In genomic region chr12:132788375-132789098, GRCh38 we compare ENCODE assay signal across 15 cellular contexts. TPM values are rescaled to one million over a fixed set of nuclear protein-coding genes. Genes with fewer than 3 reads are reported as not detected.
DNase-seq lines count a peak whose midpoint lies in the region; ATAC-seq and TF ChIP-seq lines count a peak whose summit lies in the region.
"Had no signal": no experiment of that assay in that cellular context is flagged by ENCODE, and none has a peak within 500 bp of the region (broad histone marks: within the 10 kb centered on the region; RNA-seq: fewer than 3 reads in every experiment).

No MANE protein-coding gene starts in this region.

- H3K4me2 ChIP-seq in trophoblast cell (ENCODE audit: low read length): no peak overlapping the region
- H3K4me2 ChIP-seq: hepatocyte had no signal

- H3K4me3 Mint-ChIP-seq in activated T-cell treated with anti-CD3 and anti-CD28 coated beads, Interleukin-2, amount 50 U/mL, for 4 hours: no peak overlapping the region
- H3K4me3 Mint-ChIP-seq in dendritic cell treated with granulocyte-macrophage colony-stimulating factor and Interleukin-4, amounts not matched to agents 40 ng/mL and 50 ng/mL, for 4 days: no peak overlapping the region
- H3K4me3 Mint-ChIP-seq: T-helper 1 cell treated with Interleukin-12 subunit alpha and Interleukin-12 subunit beta and Interleukin-4 antibody, amounts not matched to agents 30 μg/mL and 1 μg/mL, for 36 hours had no signal

- no peak overlapping the region for H3K9ac ChIP-seq in trophoblast cell (ENCODE audit: low read length)

- no peak for TF ChIP-seq CTCF in HEK293 (tag by site-specific recombination; IDR thresholded peaks at IDR 0.05)

- CTCF ChIA-PET in HEK293 (lab: Yijun Ruan, JAX): no interaction called here

- POLR2A ChIA-PET in HEK293 (lab: Yijun Ruan, JAX): no interaction called here

- H4K91ac ChIP-seq in trophoblast cell (ENCODE audit: low read depth, low read length): no peak overlapping the region

- H2AK5ac ChIP-seq in trophoblast cell (ENCODE audit: low read length): no peak overlapping the region

- H3K79me2 ChIP-seq in trophoblast cell (ENCODE audit: control insufficient read depth, insufficient read depth, low read length, poor library complexity): no peaks in the 10 kb centered on the region
- H3K79me2 ChIP-seq: hepatocyte had no signal

- H3K27ac ChIP-seq in HEK293 (ENCODE audit: extremely low read depth, low read depth, low read length) (no peak overlapping the region), trophoblast cell (ENCODE audit: low read depth, low read length) (no peak overlapping the region)
- H3K27ac ChIP-seq: hepatocyte had no signal

- H3K36me3 ChIP-seq in HEK293 (ENCODE audit: control insufficient read depth in 2 of 2, insufficient read depth in 1 of 2, low read length in 2 of 2) (peaks cover 13 to 78% of the 10 kb centered on the region in 2 experiments; a peak in 2 of 3 replicates), trophoblast cell (ENCODE audit: control insufficient read depth in 1 of 2, insufficient read depth in 2 of 2, low read length in 2 of 2) (peaks cover 72 to 74% of the 10 kb centered on the region in 2 experiments)

- H3K4me1 Mint-ChIP-seq in activated T-cell treated with anti-CD3 and anti-CD28 coated beads, Interleukin-2, amount 50 U/mL, for 4 hours (ENCODE audit: low read depth): no peaks in the 10 kb centered on the region
- H3K4me1 Mint-ChIP-seq in dendritic cell treated with granulocyte-macrophage colony-stimulating factor and Interleukin-4, amounts not matched to agents 40 ng/mL and 50 ng/mL, for 4 days (ENCODE audit: low read depth): peaks cover 7% of the 10 kb centered on the region

- no peak overlapping the region for H2BK5ac ChIP-seq in trophoblast cell (ENCODE audit: low read depth, low read length, poor library complexity)

- H3K36me3 Mint-ChIP-seq in activated T-cell treated with anti-CD3 and anti-CD28 coated beads, Interleukin-2, amount 50 U/mL, for 4 hours (ENCODE audit: insufficient read depth): peaks cover 38% of the 10 kb centered on the region
- peaks cover 93% of the 10 kb centered on the region for H3K36me3 Mint-ChIP-seq in dendritic cell treated with granulocyte-macrophage colony-stimulating factor and Interleukin-4, amounts not matched to agents 40 ng/mL and 50 ng/mL, for 4 days (ENCODE audit: low read depth)

- H3K4me3 ChIP-seq in HEK293 (ENCODE audit: low read depth, low read length): no peak overlapping the region
- no peak overlapping the region for H3K4me3 ChIP-seq in trophoblast cell (ENCODE audit: low read depth, low read length)
- H3K4me3 ChIP-seq: hepatocyte had no signal

- no peak for DNase-seq in activated T-cell treated with anti-CD3 and anti-CD28 coated beads, Interleukin-2, amount 50 U/mL, for 4 hours
- no peak for DNase-seq in activated T-cell treated with anti-CD3 and anti-CD28 coated beads, Interleukin-2, amount 50 U/mL, for 1 hour
- no peak for DNase-seq in trophoblast cell
- DNase-seq in activated CD8-positive, alpha-beta memory T cell treated with anti-CD3 and anti-CD28 coated beads, Interleukin-2, amount 50 U/mL, for 4 hours: no peak
- DNase-seq in activated naive CD4-positive, alpha-beta T cell treated with anti-CD3 and anti-CD28 coated beads, Interleukin-2, amount 50 U/mL, for 16 hours: no peak
- DNase-seq: effector CD8-positive, alpha-beta T cell; kidney; NCI-H2029 treated with DMSO at 0.1 percent for 48 hours; NCI-H510A; SHP77 had no signal

- peak overlapping the region; percentile 28 for H3K27ac Mint-ChIP-seq in dendritic cell treated with granulocyte-macrophage colony-stimulating factor and Interleukin-4, amounts not matched to agents 40 ng/mL and 50 ng/mL, for 4 days
- H3K27ac Mint-ChIP-seq: T-helper 1 cell treated with Interleukin-12 subunit alpha and Interleukin-12 subunit beta and Interleukin-4 antibody, amounts not matched to agents 30 μg/mL and 1 μg/mL, for 36 hours had no signal

- no peak overlapping the region for H4K12ac ChIP-seq in trophoblast cell (ENCODE audit: low read depth, low read length)

- no peak overlapping the region for H2BK120ac ChIP-seq in trophoblast cell (ENCODE audit: insufficient read depth, low read length, poor library complexity)

- H3K23ac ChIP-seq in trophoblast cell (ENCODE audit: low read length): no peak overlapping the region

- H3K79me1 ChIP-seq in trophoblast cell (ENCODE audit: low read length): no peaks in the 10 kb centered on the region

- H3K18ac ChIP-seq in trophoblast cell (ENCODE audit: low read length): peak overlapping the region; percentile 33

- no peaks in the 10 kb centered on the region for H3K27me3 ChIP-seq in trophoblast cell (ENCODE audit: insufficient read depth, low read length)
- H3K27me3 ChIP-seq: hepatocyte had no signal

- intact Hi-C loops in dendritic cell treated with granulocyte-macrophage colony-stimulating factor and Interleukin-4, amounts not matched to agents 40 ng/mL and 50 ng/mL, for 4 days (cut with micrococcal nuclease): no loop called here

- ATAC-seq in activated T-cell treated with anti-CD3 and anti-CD28 coated beads, Interleukin-2, amount 50 U/mL, for 4 hours: peak; percentile 48 to 58
- ATAC-seq in HG02678 (IDR thresholded peaks at IDR 0.05; ENCODE audit: unreplicated experiment): no peak

- no peaks in the 10 kb centered on the region for H3K9me3 Mint-ChIP-seq in activated T-cell treated with anti-CD3 and anti-CD28 coated beads, Interleukin-2, amount 50 U/mL, for 4 hours
- H3K9me3 Mint-ChIP-seq in dendritic cell treated with granulocyte-macrophage colony-stimulating factor and Interleukin-4, amounts not matched to agents 40 ng/mL and 50 ng/mL, for 4 days: no peaks in the 10 kb centered on the region
- H3K9me3 Mint-ChIP-seq: T-helper 1 cell treated with Interleukin-12 subunit alpha and Interleukin-12 subunit beta and Interleukin-4 antibody, amounts not matched to agents 30 μg/mL and 1 μg/mL, for 36 hours had no signal

- no peak overlapping the region for H4K8ac ChIP-seq in trophoblast cell (ENCODE audit: low read depth, low read length)

- WGBS in trophoblast cell (ENCODE audit: extremely low coverage, insufficient coverage, insufficient read length): no CpG with 5 or more reads among the region's 29 CpGs

- no peak overlapping the region for H3K4ac ChIP-seq in trophoblast cell (ENCODE audit: low read depth, low read length)

- no peaks in the 10 kb centered on the region for H3K27me3 Mint-ChIP-seq in activated T-cell treated with anti-CD3 and anti-CD28 coated beads, Interleukin-2, amount 50 U/mL, for 4 hours (ENCODE audit: low read depth)
- no peaks in the 10 kb centered on the region for H3K27me3 Mint-ChIP-seq in dendritic cell treated with granulocyte-macrophage colony-stimulating factor and Interleukin-4, amounts not matched to agents 40 ng/mL and 50 ng/mL, for 4 days

- no peak overlapping the region for H3K14ac ChIP-seq in trophoblast cell (ENCODE audit: low read length)

- H2AFZ ChIP-seq in trophoblast cell (ENCODE audit: insufficient read depth, low read length, poor library complexity): no peak overlapping the region
- H2AFZ ChIP-seq: hepatocyte had no signal

- H2BK12ac ChIP-seq in trophoblast cell (ENCODE audit: low read length): no peak overlapping the region

- H3K9me3 ChIP-seq in HEK293 (ENCODE audit: control insufficient read depth, insufficient read depth, low read depth, low read length): no peaks in the 10 kb centered on the region
- peaks cover 9% of the 10 kb centered on the region for H3K9me3 ChIP-seq in trophoblast cell (ENCODE audit: insufficient read depth, low read depth, low read length)

- H3K4me1 ChIP-seq in HEK293 (ENCODE audit: control insufficient read depth, insufficient read depth, low read length) (no peaks in the 10 kb centered on the region), trophoblast cell (ENCODE audit: control insufficient read depth in 1 of 2, insufficient read depth in 2 of 2, low read length in 2 of 2) (no peaks in the 10 kb centered on the region)

TF ChIP-seq in HEK293, 187 proteins besides CTCF, POLR2A, EP300 and RAD21 (continues in another document):
- TF ChIP-seq PRDM10 (tag by site-specific recombination; IDR thresholded peaks at IDR 0.05) (no peak), TCF7L2 (IDR thresholded peaks at IDR 0.05; ENCODE audit: borderline replicate concordance, low read depth, low read length) (no peak)

RNA-seq across cellular contexts. Expression of gene ANKLE2, which starts 26.9 kb away (rescaled TPM):
- 100 to 1,000 TPM in 2 of 3 donors, 10 to 100 TPM in 1; 96.7 to 112 (median 111) TPM for total RNA-seq in activated T-cell treated with anti-CD3 and anti-CD28 coated beads, Interleukin-2, amount 50 U/mL, for 4 hours
- polyA plus RNA-seq in trophoblast cell (2013): 46.0 and 50.2 TPM in 2 replicates

RNA-seq across cellular contexts. Expression of gene GOLGA3, which starts 40.1 kb away (rescaled TPM):
- total RNA-seq in activated T-cell treated with anti-CD3 and anti-CD28 coated beads, Interleukin-2, amount 50 U/mL, for 4 hours: 10 to 100 TPM; 74.6 to 86.9 (median 75.9) TPM
- polyA plus RNA-seq in trophoblast cell (2013): 24.5 and 26.4 TPM in 2 replicates
